Comparison of ENCODE assay signal across 1 cellular context in genomic region chr17:42322382-42323267, GRCh38.
TF ChIP-seq lines count a peak whose summit lies in the region.

No MANE protein-coding gene starts in this region.

TF ChIP-seq in HepG2, 621 proteins besides CTCF, POLR2A, EP300 and RAD21 (continued from another document and continues in another):
- TF ChIP-seq BCLAF1 (IDR thresholded peaks at IDR 0.05) (no peak), MAFK (conservative IDR thresholded peaks at IDR 0.05 in 1 of 2, IDR thresholded peaks at IDR 0.05 in 1 of 2; ENCODE audit: low read length in 2 of 2) (no peak), ZNF83 (CRISPR knock-in tag; IDR thresholded peaks at IDR 0.05; ENCODE audit: borderline replicate concordance) (no peak), RNF219 (CRISPR knock-in tag; IDR thresholded peaks at IDR 0.05) (no peak), GATAD2A (CRISPR knock-in tag; IDR thresholded peaks at IDR 0.05) (peak; percentile 75), ADNP (CRISPR knock-in tag; IDR thresholded peaks at IDR 0.05) (no peak), THAP9 (CRISPR knock-in tag; IDR thresholded peaks at IDR 0.05; ENCODE audit: borderline replicate concordance) (no peak), JUNB (CRISPR knock-in tag; IDR thresholded peaks at IDR 0.05; ENCODE audit: borderline replicate concordance) (no peak), DMAP1 (CRISPR knock-in tag; IDR thresholded peaks at IDR 0.05) (no peak), NFRKB (IDR thresholded peaks at IDR 0.05) (no peak), KIAA2018 (CRISPR knock-in tag; IDR thresholded peaks at IDR 0.05; ENCODE audit: borderline replicate concordance) (no peak), RFXAP (CRISPR knock-in tag; IDR thresholded peaks at IDR 0.05; ENCODE audit: borderline replicate concordance) (no peak), ZNF329 (CRISPR knock-in tag; IDR thresholded peaks at IDR 0.05; ENCODE audit: low read depth) (no peak), MTA1 (CRISPR knock-in tag; IDR thresholded peaks at IDR 0.05; ENCODE audit: borderline replicate concordance) (no peak), HOXA7 (CRISPR knock-in tag; IDR thresholded peaks at IDR 0.05) (no peak), MAFF (IDR thresholded peaks at IDR 0.05; ENCODE audit: low read depth, low read length) (no peak), ZNF282 (IDR thresholded peaks at IDR 0.05; ENCODE audit: partially characterized antibody) (no peak), KLF6 (CRISPR knock-in tag; IDR thresholded peaks at IDR 0.05) (peak; percentile 87; the same call in 1 of the 2 replicates), ZNF24 (IDR thresholded peaks at IDR 0.05) (no peak; the same call in 1 of the 2 replicates), PHF5A (CRISPR knock-in tag; IDR thresholded peaks at IDR 0.05; ENCODE audit: low read depth, unreplicated experiment) (peak; percentile 85), KDM1A (CRISPR knock-in tag; IDR thresholded peaks at IDR 0.05) (peak; percentile 62; the same call in 1 of the 2 replicates), ZBTB33 (CRISPR knock-in tag; IDR thresholded peaks at IDR 0.05) (peak; percentile 97), HES4 (CRISPR knock-in tag; IDR thresholded peaks at IDR 0.05; ENCODE audit: borderline replicate concordance) (no peak), ZNF274 (CRISPR knock-in tag; IDR thresholded peaks at IDR 0.05) (peak; percentile 31; the same call in 1 of the 2 replicates), HOXA5 (CRISPR knock-in tag; IDR thresholded peaks at IDR 0.05) (peak; percentile 43; the same call in 1 of the 2 replicates), ZFP62 (CRISPR knock-in tag; IDR thresholded peaks at IDR 0.05) (no peak), SUZ12 (IDR thresholded peaks at IDR 0.05; ENCODE audit: low read depth, low read length) (no peak), ZNF878 (CRISPR knock-in tag; IDR thresholded peaks at IDR 0.05) (no peak), IRX3 (CRISPR knock-in tag; IDR thresholded peaks at IDR 0.05; ENCODE audit: borderline replicate concordance, low read depth) (no peak), NR2F2 (IDR thresholded peaks at IDR 0.05; ENCODE audit: borderline replicate concordance, low read depth) (no peak), SMYD3 (CRISPR knock-in tag; IDR thresholded peaks at IDR 0.05) (peak; percentile 40; the same call in 1 of the 2 replicates)
- TF ChIP-seq, protein P1, sequence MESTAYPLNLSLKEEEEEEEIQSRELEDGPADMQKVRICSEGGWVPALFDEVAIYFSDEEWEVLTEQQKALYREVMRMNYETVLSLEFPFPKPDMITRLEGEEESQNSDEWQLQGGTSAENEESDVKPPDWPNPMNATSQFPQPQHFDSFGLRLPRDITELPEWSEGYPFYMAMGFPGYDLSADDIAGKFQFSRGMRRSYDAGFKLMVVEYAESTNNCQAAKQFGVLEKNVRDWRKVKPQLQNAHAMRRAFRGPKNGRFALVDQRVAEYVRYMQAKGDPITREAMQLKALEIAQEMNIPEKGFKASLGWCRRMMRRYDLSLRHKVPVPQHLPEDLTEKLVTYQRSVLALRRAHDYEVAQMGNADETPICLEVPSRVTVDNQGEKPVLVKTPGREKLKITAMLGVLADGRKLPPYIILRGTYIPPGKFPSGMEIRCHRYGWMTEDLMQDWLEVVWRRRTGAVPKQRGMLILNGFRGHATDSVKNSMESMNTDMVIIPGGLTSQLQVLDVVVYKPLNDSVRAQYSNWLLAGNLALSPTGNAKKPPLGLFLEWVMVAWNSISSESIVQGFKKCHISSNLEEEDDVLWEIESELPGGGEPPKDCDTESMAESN (CRISPR knock-in tag; conservative IDR thresholded peaks at IDR 0.05): 0 out of 2 replicates have a peak, but pooled peaks have one; percentile 43
- TF ChIP-seq, protein P2, sequence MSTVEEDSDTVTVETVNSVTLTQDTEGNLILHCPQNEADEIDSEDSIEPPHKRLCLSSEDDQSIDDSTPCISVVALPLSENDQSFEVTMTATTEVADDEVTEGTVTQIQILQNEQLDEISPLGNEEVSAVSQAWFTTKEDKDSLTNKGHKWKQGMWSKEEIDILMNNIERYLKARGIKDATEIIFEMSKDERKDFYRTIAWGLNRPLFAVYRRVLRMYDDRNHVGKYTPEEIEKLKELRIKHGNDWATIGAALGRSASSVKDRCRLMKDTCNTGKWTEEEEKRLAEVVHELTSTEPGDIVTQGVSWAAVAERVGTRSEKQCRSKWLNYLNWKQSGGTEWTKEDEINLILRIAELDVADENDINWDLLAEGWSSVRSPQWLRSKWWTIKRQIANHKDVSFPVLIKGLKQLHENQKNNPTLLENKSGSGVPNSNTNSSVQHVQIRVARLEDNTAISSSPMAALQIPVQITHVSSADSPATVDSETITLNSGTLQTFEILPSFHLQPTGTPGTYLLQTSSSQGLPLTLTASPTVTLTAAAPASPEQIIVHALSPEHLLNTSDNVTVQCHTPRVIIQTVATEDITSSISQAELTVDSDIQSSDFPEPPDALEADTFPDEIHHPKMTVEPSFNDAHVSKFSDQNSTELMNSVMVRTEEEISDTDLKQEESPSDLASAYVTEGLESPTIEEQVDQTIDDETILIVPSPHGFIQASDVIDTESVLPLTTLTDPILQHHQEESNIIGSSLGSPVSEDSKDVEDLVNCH (CRISPR knock-in tag; IDR thresholded peaks at IDR 0.05): no peak
- TF ChIP-seq, protein P3, sequence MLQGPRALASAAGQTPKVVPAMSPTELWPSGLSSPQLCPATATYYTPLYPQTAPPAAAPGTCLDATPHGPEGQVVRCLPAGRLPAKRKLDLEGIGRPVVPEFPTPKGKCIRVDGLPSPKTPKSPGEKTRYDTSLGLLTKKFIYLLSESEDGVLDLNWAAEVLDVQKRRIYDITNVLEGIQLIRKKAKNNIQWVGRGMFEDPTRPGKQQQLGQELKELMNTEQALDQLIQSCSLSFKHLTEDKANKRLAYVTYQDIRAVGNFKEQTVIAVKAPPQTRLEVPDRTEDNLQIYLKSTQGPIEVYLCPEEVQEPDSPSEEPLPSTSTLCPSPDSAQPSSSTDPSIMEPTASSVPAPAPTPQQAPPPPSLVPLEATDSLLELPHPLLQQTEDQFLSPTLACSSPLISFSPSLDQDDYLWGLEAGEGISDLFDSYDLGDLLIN (CRISPR knock-in tag; IDR thresholded peaks at IDR 0.05; ENCODE audit: borderline replicate concordance): no peak
